In the genomic region with DNA sequence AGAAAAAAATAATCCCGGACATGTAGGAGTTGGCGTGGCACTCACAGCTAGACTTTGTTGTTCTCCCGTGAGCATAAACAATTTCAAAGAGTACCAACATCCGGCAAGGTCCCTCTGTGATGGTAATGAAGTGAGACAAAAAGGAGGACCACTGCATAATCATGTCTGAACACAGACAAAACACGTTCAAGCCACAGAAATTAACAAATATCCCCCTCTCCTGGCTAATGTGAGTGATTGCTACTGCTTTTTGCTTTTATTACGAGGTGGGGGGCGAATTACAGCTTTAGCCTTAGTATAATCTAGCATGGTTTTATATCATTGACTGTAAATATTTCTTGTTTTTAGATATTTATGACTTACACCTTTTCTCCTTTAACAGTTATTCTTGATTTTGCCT, we compare ENCODE assay signal across 9 cellular contexts.
DNase-seq lines count a peak whose midpoint lies in the region; ATAC-seq and TF ChIP-seq lines count a peak whose summit lies in the region.
"Had no signal": no experiment of that assay in that cellular context is flagged by ENCODE, and none has a peak within 500 bp of the region (broad histone marks: within the 10 kb centered on the region; RNA-seq: fewer than 3 reads in every experiment).

No MANE protein-coding gene starts in this region.

- intact Hi-C loops in Panc1 (cut with micrococcal nuclease; ENCODE audit: unreplicated experiment): loop anchor here (2.0 kb wide), 1 partner anchor 453 kb away; no protein-coding TSS in a partner anchor

- no peaks in the 10 kb centered on the region for H3K4me1 ChIP-seq in Panc1 (ENCODE audit: control insufficient read depth, insufficient read depth, low read length)

- TF ChIP-seq CTCF in AG04449 (IDR thresholded peaks at IDR 0.05; ENCODE audit: insufficient read depth, low read length, missing control alignments) (peak; percentile 29), Panc1 (IDR thresholded peaks at IDR 0.05) (peak; percentile 63), foreskin fibroblast (IDR thresholded peaks at IDR 0.05; ENCODE audit: low read depth, low read length) (peak; percentile 29)

- no peaks in the 10 kb centered on the region for H3K9me3 ChIP-seq in Panc1 (ENCODE audit: control insufficient read depth, insufficient read depth, low read depth, low read length)

- CTCF ChIA-PET in AG04449 (lab: Yijun Ruan, JAX): interaction anchor here (0.6 to 5.3 kb wide), 13 partner anchors 9 to 453 kb away, joined by 3 to 42 read pairs (median 3); no protein-coding TSS in a partner anchor
- CTCF ChIA-PET in HEK293T (lab: Yijun Ruan, JAX): interaction anchor here (0.9 to 1.0 kb wide), 2 partner anchors 11 to 34 kb away, joined by 3 to 5 read pairs; no protein-coding TSS in a partner anchor
- CTCF ChIA-PET in Panc1 (lab: Charles Lee): interaction anchor here (0.6 to 1.4 kb wide), 5 partner anchors 10 to 349 kb away, joined by 3 to 6 read pairs (median 5); no protein-coding TSS in a partner anchor

- no TSS peak for BruUV-seq in Panc1 (replicated peaks; lab: Mats Ljungman, UMichigan)

- in situ Hi-C loops in Panc1 (cut with HindIII; ENCODE audit: low pct_unique_long_range_greater_than_20kb, low sequenced_read_pairs): no loop called here

- no peak overlapping the region for H3K4me3 ChIP-seq in AG04449 (ENCODE audit: low read depth, low read length)
- H3K4me3 ChIP-seq in Panc1 (ENCODE audit: low read depth in 2 of 2, low read length in 2 of 2): no peak overlapping the region
- H3K4me3 ChIP-seq in foreskin fibroblast (ENCODE audit: low read depth in 1 of 2, low read length in 2 of 2): no peak overlapping the region

- no peak overlapping the region for H3K27ac ChIP-seq in Panc1 (ENCODE audit: low read length)

- ATAC-seq in Panc1 (no peak; the same call in 1 of the 2 replicates), GM21367 (IDR thresholded peaks at IDR 0.05; ENCODE audit: unreplicated experiment) (no peak), GM19328 (IDR thresholded peaks at IDR 0.05; ENCODE audit: unreplicated experiment) (no peak), HG03565 (IDR thresholded peaks at IDR 0.05; ENCODE audit: unreplicated experiment) (no peak)
- no peak for ATAC-seq in activated CD4-positive, CD25-positive, alpha-beta regulatory T cell treated with anti-CD3 and anti-CD28 coated beads, Interleukin-2, amount 50 U/mL, for 24 hours

- no peaks in the 10 kb centered on the region for H3K27me3 ChIP-seq in Panc1 (ENCODE audit: control insufficient read depth, insufficient read depth, low read length)

- DNase-seq in AG04449 (ENCODE audit: low read depth, low spot score) (no peak), HEK293T (ENCODE audit: extremely low spot score) (peak; percentile 56), Panc1 (ENCODE audit: low read depth, low spot score) (no peak), foreskin fibroblast (peak; percentile 2 to 41)
- DNase-seq: foreskin melanocyte had no signal

- no peaks in the 10 kb centered on the region for H3K36me3 ChIP-seq in Panc1 (ENCODE audit: control insufficient read depth, insufficient read depth, low read length)

- POLR2A ChIA-PET in AG04449 (lab: Yijun Ruan, JAX): no interaction called here
- POLR2A ChIA-PET in HEK293T (lab: Yijun Ruan, JAX): no interaction called here
- POLR2A ChIA-PET in Panc1 (lab: Charles Lee): interaction anchor here (0.7 kb wide), 1 partner anchor 342 kb away, joined by 3 read pairs; no protein-coding TSS in a partner anchor

TF ChIP-seq in HEK293T, 16 proteins besides CTCF, POLR2A, EP300 and RAD21:
- TF ChIP-seq FOXK2 (IDR thresholded peaks at IDR 0.05) (no peak), ARNT (IDR thresholded peaks at IDR 0.05) (no peak), ZNF384 (IDR thresholded peaks at IDR 0.05) (peak; percentile 86; the same call in 1 of the 2 replicates)

Comparison
In these comparisons a context has a peak if more than half of its experiments do, and no peak if none do; other contexts are left out.
1. DNase-seq: peak in HEK293T (single experiment) and foreskin fibroblast (2 of 2); none in AG04449 (single experiment) and Panc1 (single experiment).
2. Peak in every context shown above with its lines, with median percentiles within 50 percentile points of each other: CTCF ChIP-seq.